Comparison of ENCODE assay signal across 23 cellular contexts in the genomic region with DNA sequence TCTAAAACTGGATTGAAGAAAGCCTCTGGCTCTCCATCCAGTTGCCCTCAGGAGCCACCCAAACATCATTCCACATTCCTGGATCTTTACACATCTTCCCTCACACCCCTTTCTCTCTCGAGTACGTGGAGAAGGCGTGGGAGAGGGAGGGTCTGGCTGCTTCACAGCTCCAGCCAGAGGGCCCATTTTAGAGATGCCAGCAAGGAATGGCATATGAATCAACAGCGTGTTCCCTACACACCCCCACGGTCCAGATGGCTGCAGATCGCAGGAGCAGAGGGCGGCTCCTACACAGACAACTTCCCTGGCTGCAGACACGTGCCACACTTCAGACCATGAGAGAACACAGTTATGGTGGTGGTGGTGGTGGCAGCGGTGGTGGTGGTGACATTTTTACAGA.
"Had no signal": no experiment of that assay in that cellular context is flagged by ENCODE, and none has a peak within 500 bp of the region (broad histone marks: within the 10 kb centered on the region; RNA-seq: fewer than 3 reads in every experiment).

No MANE protein-coding gene starts in this region.

- DNase-seq: dermis blood vessel endothelial cell; effector memory CD8-positive, alpha-beta T cell; erythroblast; esophagus squamous epithelium; immature natural killer cell; islet precursor cell; left ventricle myocardium superior; lower lobe of right lung; naive B cell; psoas muscle; right cardiac atrium; sigmoid colon; spleen; stimulated activated CD4-positive, alpha-beta T cell treated with anti-CD3 and anti-CD28 coated beads, Interleukin-4, amount 100 ng/mL, for 4 hours; stimulated activated naive CD8-positive, alpha-beta T cell treated with anti-CD3 and anti-CD28 coated beads, Interleukin-15, Interleukin-2, amounts not matched to agents 100 U/mL and 50 U/mL, for 24 hours; substantia nigra; upper lobe of left lung had no signal

- H3K9me3 ChIP-seq: esophagus squamous epithelium, lower lobe of right lung, psoas muscle, spleen, thoracic aorta, tibial nerve, upper lobe of left lung had no signal

- ATAC-seq: effector memory CD8-positive, alpha-beta T cell; left ventricle myocardium superior; lower lobe of right lung; natural killer cell treated with Interleukin-12 subunit alpha and Interleukin-12 subunit beta and Interleukin-15 and Interleukin-18, amount 100 ng/mL, for 72 hours; psoas muscle; right cardiac atrium; stimulated activated memory B cell treated with anti-CD40 and anti-IgM and Interleukin-4, amounts not matched to agents 10 μg/mL and 1 μg/mL and 100 μg/mL, for 72 hours; stimulated activated naive CD8-positive, alpha-beta T cell treated with anti-CD3 and anti-CD28 coated beads, Interleukin-15, Interleukin-2, amounts not matched to agents 100 U/mL and 50 U/mL, for 24 hours had no signal

- H3K4me1 ChIP-seq: esophagus squamous epithelium, lower lobe of right lung, psoas muscle, sigmoid colon, spleen, tibial nerve, upper lobe of left lung had no signal

- H3K4me3 ChIP-seq: coronary artery, esophagus squamous epithelium, lower lobe of right lung, psoas muscle, sigmoid colon, skin epidermis, spleen, thoracic aorta, tibial nerve, upper lobe of left lung had no signal

- H3K27ac ChIP-seq: coronary artery, esophagus squamous epithelium, lower lobe of right lung, psoas muscle, sigmoid colon, skin epidermis, spleen, thoracic aorta, tibial nerve, upper lobe of left lung had no signal

- H3K27me3 ChIP-seq: esophagus squamous epithelium, sigmoid colon, spleen, tibial nerve, upper lobe of left lung had no signal

- H3K36me3 ChIP-seq: esophagus squamous epithelium, lower lobe of right lung, sigmoid colon, spleen, thoracic aorta, tibial nerve, upper lobe of left lung had no signal
